Comparison of ENCODE assay signal across 1 cellular context in genomic region chr10:132785433-132786278, GRCh38.
TF ChIP-seq lines count a peak whose summit lies in the region.

TSS of gene NKX6-2 (minus strand) at chr10:132786147. CDS start at chr10:132785948, 199 bp downstream.

TF ChIP-seq in H1, 55 proteins besides CTCF, POLR2A, EP300 and RAD21:
- TF ChIP-seq YY1 (IDR thresholded peaks at IDR 0.05; ENCODE audit: low read depth, low read length): peak; percentile 67; the same call in 1 of the 2 replicates
- TF ChIP-seq SIX5 (IDR thresholded peaks at IDR 0.05; ENCODE audit: low read depth, low read length): no peak
- TF ChIP-seq KDM4A (IDR thresholded peaks at IDR 0.05; ENCODE audit: low read depth, low read length, severe bottlenecking): peak; percentile 59
- TF ChIP-seq PHF8 (conservative IDR thresholded peaks at IDR 0.05; ENCODE audit: low read depth, low read length): no peak
- TF ChIP-seq POLR2AphosphoS5 (IDR thresholded peaks at IDR 0.05; ENCODE audit: low read depth, low read length): no peak
- no peak for TF ChIP-seq ZNF274 (IDR thresholded peaks at IDR 0.05; ENCODE audit: borderline replicate concordance, extremely low read depth, low read length)
